9 cellular contexts compared by ENCODE assay signal in the genomic region with DNA sequence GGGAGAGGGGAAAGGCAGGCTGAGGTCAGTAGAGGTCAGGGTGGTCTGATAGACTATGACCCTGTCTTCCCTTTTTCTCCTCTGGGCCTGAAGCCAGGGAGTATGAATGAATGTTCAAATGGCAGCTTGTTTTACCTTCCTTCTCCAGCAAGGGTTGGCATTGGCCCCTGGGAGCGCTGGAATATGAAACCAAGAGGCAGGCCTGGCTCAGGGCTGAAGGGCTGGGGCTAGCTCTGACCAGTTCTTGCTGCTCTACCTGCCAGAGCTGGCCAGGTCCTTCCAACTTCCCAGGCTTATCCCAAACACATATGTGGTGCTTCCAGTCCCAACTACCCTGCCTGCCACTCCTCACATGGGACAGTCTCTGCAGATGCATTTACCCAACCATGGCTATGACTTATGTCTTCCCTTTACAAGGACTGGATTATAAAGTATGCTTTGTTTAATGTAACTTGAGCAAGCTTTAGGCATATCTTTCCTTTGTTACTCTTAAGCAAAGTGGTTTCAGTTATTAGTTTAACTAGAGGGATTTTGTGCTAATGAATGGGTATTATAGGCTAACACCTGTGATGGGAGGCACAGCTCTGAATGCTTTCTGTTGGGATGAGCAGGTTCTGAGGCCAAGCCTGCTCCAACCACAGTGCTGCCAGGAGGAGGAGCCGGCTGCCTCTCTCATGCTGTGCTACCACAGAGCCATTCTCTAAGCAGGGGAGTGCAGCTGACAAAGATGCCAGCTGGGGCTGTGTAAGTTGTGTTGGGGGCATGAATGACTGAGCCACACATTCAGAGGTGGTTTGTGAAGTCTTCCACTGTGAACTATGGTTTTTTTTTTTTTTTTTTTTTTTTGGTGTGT. TPM values are rescaled to one million over a fixed set of nuclear protein-coding genes. Genes with fewer than 3 reads are reported as not detected.
DNase-seq lines count a peak whose midpoint lies in the region; ATAC-seq, FAIRE-seq and TF ChIP-seq lines count a peak whose summit lies in the region.
"Had no signal": no experiment of that assay in that cellular context is flagged by ENCODE, and none has a peak within 500 bp of the region (broad histone marks: within the 10 kb centered on the region; RNA-seq: fewer than 3 reads in every experiment).

No MANE protein-coding gene starts in this region.

- H3K27me3 ChIP-seq in H1 (replicated peaks in 1 of 4; ENCODE audit: control insufficient read depth in 3 of 4, extremely low read depth in 1 of 4, insufficient read depth in 3 of 4, low read length in 3 of 4), result peaks cover 7 to 20% (median 15%) of the 10 kb centered on the region in 4 experiments
- H3K27me3 ChIP-seq in CD4-positive, alpha-beta T cell (ENCODE audit: control insufficient read depth, insufficient read depth, low read length), result no peaks in the 10 kb centered on the region

- H3K9me3 Mint-ChIP-seq in progenitor cell of endocrine pancreas (ENCODE audit: low read depth), result no peaks in the 10 kb centered on the region
- H3K9me3 Mint-ChIP-seq in CD4-positive, alpha-beta T cell, result no peaks in the 10 kb centered on the region

- 54% methylated on average over 2 of the region's 2 CpGs; no CpG with 5 or more reads in 1 of the 2 experiments for WGBS in H1 (ENCODE audit: extremely low coverage in 1 of 2, insufficient coverage in 1 of 2, insufficient read length in 1 of 2, insufficient replicate concordance in 2 of 2, low coverage in 1 of 2, low lambda C conversion rate in 2 of 2, missing lambda C conversion rate in 1 of 2), 2 experiments

- no peak overlapping the region for H2AFZ ChIP-seq in H1 (ENCODE audit: low read length)

- TF ChIP-seq CTCF in H1 (IDR thresholded peaks at IDR 0.05; ENCODE audit: control extremely low read depth in 1 of 3, insufficient read depth in 1 of 3, low read depth in 1 of 3, low read length in 3 of 3) (peak; percentile 33 to 45 (median 39)), progenitor cell of endocrine pancreas (IDR thresholded peaks at IDR 0.05; ENCODE audit: unreplicated experiment) (no peak)
- TF ChIP-seq CTCF in CD4-positive, alpha-beta T cell (IDR thresholded peaks at IDR 0.05), result no peak

- H3K18ac ChIP-seq in H1 (ENCODE audit: extremely low read depth, low read length), result no peak overlapping the region

- intact Hi-C loops in CD4-positive, alpha-beta T cell (cut with DNase I, micrococcal nuclease), result no loop called here

- H3K27ac Mint-ChIP-seq in progenitor cell of endocrine pancreas, result peak overlapping the region; percentile 46
- no peak overlapping the region for H3K27ac Mint-ChIP-seq in CD4-positive, alpha-beta T cell

- no peak overlapping the region for H3K4me2 ChIP-seq in H1 (ENCODE audit: insufficient read depth in 1 of 2, low read depth in 2 of 2, low read length in 2 of 2)

- no peak for TF ChIP-seq EP300 in H1 (IDR thresholded peaks at IDR 0.05; ENCODE audit: borderline replicate concordance in 1 of 2, low read depth in 2 of 2, low read length in 2 of 2)

- no peak overlapping the region for H3K56ac ChIP-seq in H1 (replicated peaks; ENCODE audit: insufficient read length, low read depth, low read length)

- no peaks in the 10 kb centered on the region for H3K79me2 ChIP-seq in H1 (ENCODE audit: control insufficient read depth in 1 of 2, insufficient read depth in 2 of 2, low read length in 2 of 2)

- H3K9me3 ChIP-seq in H1 (ENCODE audit: insufficient read depth in 2 of 2, low read depth in 1 of 2, low read length in 1 of 2), result no peaks in the 10 kb centered on the region
- no peaks in the 10 kb centered on the region for H3K9me3 ChIP-seq in CD4-positive, alpha-beta T cell (ENCODE audit: control insufficient read depth, low read length)

- TF ChIP-seq RAD21 in H1 (IDR thresholded peaks at IDR 0.05 in 1 of 2, conservative IDR thresholded peaks at IDR 0.05 in 1 of 2; ENCODE audit: low read depth in 2 of 2, low read length in 2 of 2), result peak; percentile 51 to 61

- no peaks in the 10 kb centered on the region for H3K36me3 ChIP-seq in H1 (ENCODE audit: control insufficient read depth in 2 of 4, insufficient read depth in 4 of 4, low read length in 3 of 4)

- peak; percentile 18 for DNase-seq in NCI-H2227 (lab: John Stamatoyannopoulos, UW; ENCODE audit: unreplicated experiment)
- no peak for DNase-seq in NCI-H2227 treated with DMSO at 0.1 percent for 48 hours (lab: John Stamatoyannopoulos, UW)
- peak; percentile 80 for DNase-seq in NCI-H2196 treated with DMSO at 0.1 percent for 48 hours (lab: John Stamatoyannopoulos, UW; ENCODE audit: unreplicated experiment)
- DNase-seq in H1 (ENCODE audit: low read depth in 1 of 2, low spot score in 2 of 2), result peak in 1 of 2 experiments; percentile 47
- no peak for DNase-seq in progenitor cell of endocrine pancreas (ENCODE audit: low spot score, unreplicated experiment)
- DNase-seq in CD4-positive, alpha-beta T cell, result no peak
- no peak for DNase-seq in NCI-H1092 (lab: John Stamatoyannopoulos, UW)

- H4K5ac ChIP-seq in H1 (ENCODE audit: insufficient read length, low read depth, low read length), result no peak overlapping the region

- peak; percentile 13 for FAIRE-seq in H1 (lab: Jason Lieb, UNC)

- no peak overlapping the region for H2AK5ac ChIP-seq in H1 (ENCODE audit: low read depth, low read length)

- H2BK5ac ChIP-seq in H1 (ENCODE audit: low read depth, low read length), result no peak overlapping the region

- no peaks in the 10 kb centered on the region for H3K4me1 Mint-ChIP-seq in progenitor cell of endocrine pancreas (ENCODE audit: low read depth)
- H3K4me1 Mint-ChIP-seq in CD4-positive, alpha-beta T cell (ENCODE audit: low read depth), result peaks cover 18% of the 10 kb centered on the region

- H3K14ac ChIP-seq in H1 (ENCODE audit: insufficient read length), result no peak overlapping the region

- no peaks in the 10 kb centered on the region for H3K79me1 ChIP-seq in H1 (ENCODE audit: low read depth, low read length)

- no peak for ATAC-seq in HG02759 (IDR thresholded peaks at IDR 0.05; ENCODE audit: unreplicated experiment)
- ATAC-seq in CD4-positive, alpha-beta T cell (ENCODE audit: poor library complexity), result no peak

- H3K36me3 Mint-ChIP-seq in progenitor cell of endocrine pancreas (ENCODE audit: insufficient read depth), result peaks cover 5% of the 10 kb centered on the region
- H3K36me3 Mint-ChIP-seq in CD4-positive, alpha-beta T cell (ENCODE audit: low read depth), result peaks cover 20% of the 10 kb centered on the region

- no peak overlapping the region for H2BK15ac ChIP-seq in H1 (ENCODE audit: low read length)

- H2BK120ac ChIP-seq in H1 (replicated peaks; ENCODE audit: low read depth, low read length), result no peak overlapping the region

- H3K27ac ChIP-seq in H1 (ENCODE audit: low read depth, low read length), result no peak overlapping the region
- no peak overlapping the region for H3K27ac ChIP-seq in CD4-positive, alpha-beta T cell (ENCODE audit: low read depth, low read length)
- H3K27ac ChIP-seq: C4-2B had no signal

- H3K23ac ChIP-seq in H1 (ENCODE audit: insufficient read length), result no peak overlapping the region

- no peak overlapping the region for H4K91ac ChIP-seq in H1 (replicated peaks; ENCODE audit: insufficient read length, low read length)

- H4K8ac ChIP-seq in H1 (ENCODE audit: extremely low read depth, insufficient read depth, low read length), result no peak overlapping the region

- POLR2A ChIA-PET in H1 (lab: Charles Lee; ENCODE audit: partially characterized antibody), result no interaction called here
- POLR2A ChIA-PET in CD4-positive, alpha-beta T cell (lab: Charles Lee), result interaction anchor here (1.1 kb wide), 1 partner anchor 298 kb away, joined by 4 read pairs; the partner anchor contains the start of gene HSPA4

- H3K23me2 ChIP-seq in H1 (ENCODE audit: low read depth, low read length), result no peaks in the 10 kb centered on the region

- no peak overlapping the region for H2BK20ac ChIP-seq in H1 (ENCODE audit: low read length)

- no peak overlapping the region for H3K4me3 Mint-ChIP-seq in progenitor cell of endocrine pancreas (ENCODE audit: low read depth)
- no peak overlapping the region for H3K4me3 Mint-ChIP-seq in CD4-positive, alpha-beta T cell

- no peak overlapping the region for H3K4me3 ChIP-seq in H1 (ENCODE audit: extremely low read depth in 1 of 4, insufficient read depth in 2 of 4, low read depth in 3 of 4, low read length in 4 of 4)

- TF ChIP-seq POLR2A in H1 (IDR thresholded peaks at IDR 0.05; ENCODE audit: control extremely low read depth in 1 of 2, low read depth in 2 of 2, low read length in 2 of 2), result no peak

- CTCF ChIA-PET in H1 (lab: Charles Lee; ENCODE audit: partially characterized antibody), result interaction anchor here (0.6 to 18.2 kb wide), 17 partner anchors 9 to 133 kb away, joined by 3 to 322 read pairs (median 6); partner anchors contain the start of genes SEPTIN8 and SHROOM1
- CTCF ChIA-PET in CD4-positive, alpha-beta T cell (lab: Charles Lee), result interaction anchor here (0.6 to 0.7 kb wide), 3 partner anchors 71 to 458 kb away, joined by 3 to 5 read pairs (median 4); no protein-coding TSS in a partner anchor

- H4K20me1 ChIP-seq in H1 (replicated peaks in 1 of 2; ENCODE audit: control insufficient read depth in 1 of 2, insufficient read depth in 2 of 2, low read length in 2 of 2), result peaks cover 0 to 2% of the 10 kb centered on the region in 2 experiments

- H3K4ac ChIP-seq in H1 (replicated peaks; ENCODE audit: insufficient read length, low read depth, low read length), result no peak overlapping the region

- H3K4me1 ChIP-seq in H1 (replicated peaks in 1 of 4; ENCODE audit: control insufficient read depth in 3 of 4, insufficient read depth in 4 of 4, low read length in 3 of 4), result peaks cover 0 to 6% (median 3%) of the 10 kb centered on the region in 4 experiments; a peak in 3 of 7 replicates

- H3K27me3 Mint-ChIP-seq in progenitor cell of endocrine pancreas, result peaks cover 30% of the 10 kb centered on the region
- H3K27me3 Mint-ChIP-seq in CD4-positive, alpha-beta T cell, result no peaks in the 10 kb centered on the region

- H3K9ac ChIP-seq in H1 (replicated peaks in 1 of 4; ENCODE audit: extremely low read depth in 1 of 4, low read depth in 3 of 4, low read length in 3 of 4), result no peak overlapping the region

- no peak overlapping the region for H2BK12ac ChIP-seq in H1 (ENCODE audit: low read depth, low read length)

RNA-seq across cellular contexts. Expression of gene CCNI2, which starts 6.1 kb away (rescaled TPM):
- 1.4 TPM in 2 replicates for total RNA-seq in H1 (2021; fragmentation: NEBNext Ultra II Directional; extraction: Animal tissue kit (Norgen Biotek cat#: 25700))
- 1.3 and 2.3 TPM in 2 replicates for polyA plus RNA-seq in H1 (2011; rRNA removed)
- polyA plus RNA-seq in H1 (2011; cell fraction: cytosol; rRNA removed), result 1.2 TPM
- 3.9 TPM for polyA plus RNA-seq in H1 (2011; cell fraction: nucleus; rRNA removed)
- polyA plus RNA-seq in H1 (2012, experiment 1 of 2), result 0.73 to 1.4 TPM (median 1.3 TPM) in 4 replicates
- polyA plus RNA-seq in H1 (2012, experiment 2 of 2), result 0.96 TPM
- 0.67 TPM for polyA plus RNA-seq in H1 (2013, experiment 1 of 2)
- 1.0 TPM for polyA plus RNA-seq in H1 (2013, experiment 2 of 2)
- 0.66 and 2.6 TPM in 2 replicates for polyA minus RNA-seq in H1 (2011; rRNA and poly(A)+ RNA removed)
- not detected for polyA minus RNA-seq in H1 (2011; cell fraction: cytosol; rRNA and poly(A)+ RNA removed)
- polyA minus RNA-seq in H1 (2011; cell fraction: nucleus; rRNA and poly(A)+ RNA removed), result 5.8 TPM
- total RNA-seq in progenitor cell of endocrine pancreas, result 0.36 and 0.49 TPM in 2 replicates
- total RNA-seq in CD4-positive, alpha-beta T cell, result 1 to 10 TPM; 7.2 to 8.8 TPM

RNA-seq across cellular contexts. Expression of gene KIF3A, which starts 16.0 kb away (rescaled TPM):
- total RNA-seq in H1 (2021; fragmentation: NEBNext Ultra II Directional; extraction: Animal tissue kit (Norgen Biotek cat#: 25700)), result 11.5 and 13.1 TPM in 2 replicates
- 2.2 and 3.1 TPM in 2 replicates for polyA plus RNA-seq in H1 (2011; rRNA removed)
- 4.7 TPM for polyA plus RNA-seq in H1 (2011; cell fraction: cytosol; rRNA removed)
- polyA plus RNA-seq in H1 (2011; cell fraction: nucleus; rRNA removed), result 3.4 TPM
- 4.8 to 13.7 TPM (median 7.5 TPM) in 4 replicates for polyA plus RNA-seq in H1 (2012, experiment 1 of 2)
- polyA plus RNA-seq in H1 (2012, experiment 2 of 2), result 0.50 TPM
- 7.1 TPM for polyA plus RNA-seq in H1 (2013, experiment 1 of 2)
- polyA plus RNA-seq in H1 (2013, experiment 2 of 2), result 6.7 TPM
- 2.6 and 8.3 TPM in 2 replicates for polyA minus RNA-seq in H1 (2011; rRNA and poly(A)+ RNA removed)
- 4.9 TPM for polyA minus RNA-seq in H1 (2011; cell fraction: cytosol; rRNA and poly(A)+ RNA removed)
- polyA minus RNA-seq in H1 (2011; cell fraction: nucleus; rRNA and poly(A)+ RNA removed), result 4.3 TPM
- 33.1 and 33.6 TPM in 2 replicates for total RNA-seq in progenitor cell of endocrine pancreas
- 10 to 100 TPM; 10.2 to 12.4 TPM for total RNA-seq in CD4-positive, alpha-beta T cell

RNA-seq across cellular contexts. Expression of gene SEPTIN8, which starts 23.7 kb away (rescaled TPM):
- 33.0 and 33.8 TPM in 2 replicates for total RNA-seq in H1 (2021; fragmentation: NEBNext Ultra II Directional; extraction: Animal tissue kit (Norgen Biotek cat#: 25700))
- polyA plus RNA-seq in H1 (2011; rRNA removed), result 21.2 and 25.8 TPM in 2 replicates
- polyA plus RNA-seq in H1 (2011; cell fraction: cytosol; rRNA removed), result 27.8 TPM
- polyA plus RNA-seq in H1 (2011; cell fraction: nucleus; rRNA removed), result 63.3 TPM
- polyA plus RNA-seq in H1 (2012, experiment 1 of 2), result 26.4 to 29.2 TPM (median 26.9 TPM) in 4 replicates
- polyA plus RNA-seq in H1 (2012, experiment 2 of 2), result 6.3 TPM
- 18.0 TPM for polyA plus RNA-seq in H1 (2013, experiment 1 of 2)
- 18.4 TPM for polyA plus RNA-seq in H1 (2013, experiment 2 of 2)
- 24.7 and 25.5 TPM in 2 replicates for polyA minus RNA-seq in H1 (2011; rRNA and poly(A)+ RNA removed)
- 11.1 TPM for polyA minus RNA-seq in H1 (2011; cell fraction: cytosol; rRNA and poly(A)+ RNA removed)
- polyA minus RNA-seq in H1 (2011; cell fraction: nucleus; rRNA and poly(A)+ RNA removed), result 20.3 TPM
- 60.4 and 67.2 TPM in 2 replicates for total RNA-seq in progenitor cell of endocrine pancreas
- total RNA-seq in CD4-positive, alpha-beta T cell, result 1 to 10 TPM; 4.4 to 5.3 TPM

RNA-seq across cellular contexts. Expression of gene SOWAHA, which starts 59.7 kb away (rescaled TPM):
- 0.09 and 0.10 TPM in 2 replicates for total RNA-seq in H1 (2021; fragmentation: NEBNext Ultra II Directional; extraction: Animal tissue kit (Norgen Biotek cat#: 25700))
- polyA plus RNA-seq in H1 (2011; rRNA removed), result 0.11 and 0.17 TPM in 2 replicates
- polyA plus RNA-seq in H1 (2011; cell fraction: cytosol; rRNA removed), result 0.06 TPM
- polyA plus RNA-seq in H1 (2011; cell fraction: nucleus; rRNA removed), result 0.11 TPM
- polyA plus RNA-seq in H1 (2012, experiment 1 of 2), result 0.05 to 0.13 TPM in 2 of 4 replicates, not detected in the others
- polyA plus RNA-seq in H1 (2012, experiment 2 of 2), result not detected
- 0.06 TPM for polyA plus RNA-seq in H1 (2013, experiment 1 of 2)
- 0.06 TPM for polyA plus RNA-seq in H1 (2013, experiment 2 of 2)
- polyA minus RNA-seq in H1 (2011; rRNA and poly(A)+ RNA removed), result 0.06 TPM in 1 of 2 replicates, not detected in the other
- not detected for polyA minus RNA-seq in H1 (2011; cell fraction: cytosol; rRNA and poly(A)+ RNA removed)
- polyA minus RNA-seq in H1 (2011; cell fraction: nucleus; rRNA and poly(A)+ RNA removed), result 0.20 TPM
- 0.98 and 1.3 TPM in 2 replicates for total RNA-seq in progenitor cell of endocrine pancreas
- total RNA-seq in CD4-positive, alpha-beta T cell, result not detected

Comparison
In these comparisons a context has a peak if more than half of its experiments do, and no peak if none do; other contexts are left out.
1. DNase-seq: peak in NCI-H2227 (single experiment) and NCI-H2196 treated with DMSO at 0.1 percent for 48 hours (single experiment); none in NCI-H2227 treated with DMSO at 0.1 percent for 48 hours (single experiment), progenitor cell of endocrine pancreas (single experiment), CD4-positive, alpha-beta T cell (0 of 10) and NCI-H1092 (single experiment).
2. CTCF ChIP-seq: peak in H1 (3 of 3); none in progenitor cell of endocrine pancreas (single experiment) and CD4-positive, alpha-beta T cell (single experiment).